30 cellular contexts compared by ENCODE assay signal in the genomic region with DNA sequence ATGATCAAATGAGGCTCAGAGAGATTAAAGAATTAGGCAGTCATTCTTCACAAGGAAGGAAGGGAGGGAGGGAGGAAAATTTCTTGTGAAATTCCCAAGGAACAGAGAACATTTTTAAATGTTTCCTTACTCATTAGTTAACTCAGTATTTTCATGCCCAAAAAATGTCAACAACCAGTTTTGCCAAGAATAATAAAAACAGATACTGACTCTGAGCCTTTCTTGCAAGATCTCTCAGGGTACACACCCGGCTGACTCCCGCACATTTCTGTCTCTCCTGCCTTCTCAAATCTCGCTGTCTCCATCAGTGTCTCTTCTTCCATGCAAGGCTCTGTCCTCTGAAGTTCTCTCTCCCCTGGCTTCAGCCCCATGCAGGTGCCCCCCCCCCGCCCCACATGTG.
A peak's percentile ranks its signal among the peaks of the same experiment; 100 is the strongest.
DNase-seq lines count a peak whose midpoint lies in the region; ATAC-seq and TF ChIP-seq lines count a peak whose summit lies in the region.
"Had no signal": no experiment of that assay in that cellular context is flagged by ENCODE, and none has a peak within 500 bp of the region (broad histone marks: within the 10 kb centered on the region; RNA-seq: fewer than 3 reads in every experiment).

No MANE protein-coding gene starts in this region.

- H3K27me3 Mint-ChIP-seq in progenitor cell of endocrine pancreas, result peaks cover 6% of the 10 kb centered on the region

- H3K4me1 ChIP-seq in RWPE2 (ENCODE audit: insufficient read depth, poor library complexity, severe bottlenecking), result no peaks in the 10 kb centered on the region
- H3K4me1 ChIP-seq: esophagus squamous epithelium, transverse colon had no signal

- H3K9me3 ChIP-seq in RWPE2 (ENCODE audit: severe bottlenecking), result no peaks in the 10 kb centered on the region
- H3K9me3 ChIP-seq: esophagus squamous epithelium, transverse colon had no signal

- H3K36me3 ChIP-seq in RWPE2 (ENCODE audit: low read depth), result no peaks in the 10 kb centered on the region
- H3K36me3 ChIP-seq: esophagus squamous epithelium, transverse colon had no signal

- no peaks in the 10 kb centered on the region for H3K9me3 Mint-ChIP-seq in progenitor cell of endocrine pancreas (ENCODE audit: low read depth)

- H3K27ac Mint-ChIP-seq in progenitor cell of endocrine pancreas, result no peak overlapping the region
- H3K27ac Mint-ChIP-seq: activated T-cell treated with anti-CD3 and anti-CD28 coated beads, Interleukin-2, amount 50 U/mL, for 72 hours; GM23338; immature natural killer cell; stimulated activated memory B cell treated with anti-CD40 and anti-IgM and Interleukin-4, amounts not matched to agents 10 μg/mL and 1 μg/mL and 100 μg/mL, for 72 hours had no signal

- ATAC-seq in RWPE2 (ENCODE audit: low read depth) (peak; percentile 59), sciatic nerve (peak; percentile 73)
- ATAC-seq: activated T-cell treated with anti-CD3 and anti-CD28 coated beads, Interleukin-2, amount 50 U/mL, for 72 hours; left ventricle myocardium superior; naive thymus-derived CD4-positive, alpha-beta T cell; Right ventricle myocardium inferior had no signal

- H3K4me3 Mint-ChIP-seq in progenitor cell of endocrine pancreas (ENCODE audit: low read depth), result no peak overlapping the region
- H3K4me3 Mint-ChIP-seq: activated T-cell treated with anti-CD3 and anti-CD28 coated beads, Interleukin-2, amount 50 U/mL, for 72 hours; central memory CD8-positive, alpha-beta T cell; GM23338; immature natural killer cell; naive thymus-derived CD4-positive, alpha-beta T cell; stimulated activated memory B cell treated with anti-CD40 and anti-IgM and Interleukin-4, amounts not matched to agents 10 μg/mL and 1 μg/mL and 100 μg/mL, for 72 hours had no signal

- H3K4me3 ChIP-seq in RWPE2 (ENCODE audit: severe bottlenecking), result no peak overlapping the region
- H3K4me3 ChIP-seq: esophagus squamous epithelium, GM23338, PC-9, transverse colon had no signal

- no peak for TF ChIP-seq CTCF in RWPE2 (IDR thresholded peaks at IDR 0.05; ENCODE audit: poor library complexity, severe bottlenecking)
- TF ChIP-seq CTCF in progenitor cell of endocrine pancreas (IDR thresholded peaks at IDR 0.05; ENCODE audit: unreplicated experiment), result no peak

- H3K27ac ChIP-seq in RWPE2 (ENCODE audit: poor library complexity, severe bottlenecking), result no peak overlapping the region
- H3K27ac ChIP-seq: esophagus squamous epithelium, PC-9, transverse colon had no signal

- DNase-seq in GM04504 (ENCODE audit: low read depth) (peak; percentile 32), RWPE2 (ENCODE audit: low spot score) (no peak), fibroblast of the conjunctiva (ENCODE audit: low read depth) (peak; percentile 33), sciatic nerve (ENCODE audit: low spot score) (no peak), NCI-H345 treated with DMSO at 0.1 percent for 48 hours (lab: John Stamatoyannopoulos, UW; ENCODE audit: unreplicated experiment) (no peak), progenitor cell of endocrine pancreas (ENCODE audit: low spot score, unreplicated experiment) (no peak), NOMO-1 treated with DMSO at 0.1 percent for 48 hours (lab: John Stamatoyannopoulos, UW; ENCODE audit: unreplicated experiment) (no peak)
- DNase-seq: activated CD4-positive, alpha-beta T cell treated with anti-CD3 and anti-CD28 coated beads, Interleukin-2, amount 50 U/mL, for 48 hours; activated CD4-positive, CD25-positive, alpha-beta regulatory T cell treated with anti-CD3 and anti-CD28 coated beads, Interleukin-2, amount 50 U/mL, for 72 hours; activated T-cell treated with anti-CD3 and anti-CD28 coated beads, Interleukin-2, amount 50 U/mL, for 72 hours; dermis blood vessel endothelial cell; DMS79; esophagus squamous epithelium; GDM1; immature natural killer cell; left ventricle myocardium superior; naive thymus-derived CD4-positive, alpha-beta T cell; NCI-H1105; NCI-H187 treated with DMSO at 0.1 percent for 48 hours; NCI-H2171; NCI-H524 treated with DMSO at 0.1 percent for 48 hours; NK-92 treated with Interleukin-12 subunit alpha and Interleukin-12 subunit beta, amount 100 ng/mL, for 24 hours; nucleus accumbens; PC-9; T-helper 2 cell; transverse colon had no signal

- no peaks in the 10 kb centered on the region for H3K36me3 Mint-ChIP-seq in progenitor cell of endocrine pancreas (ENCODE audit: insufficient read depth)
- H3K36me3 Mint-ChIP-seq: immature natural killer cell; stimulated activated memory B cell treated with anti-CD40 and anti-IgM and Interleukin-4, amounts not matched to agents 10 μg/mL and 1 μg/mL and 100 μg/mL, for 72 hours had no signal

- peaks cover 49% of the 10 kb centered on the region for H3K27me3 ChIP-seq in RWPE2 (ENCODE audit: insufficient read depth, poor library complexity, severe bottlenecking)
- H3K27me3 ChIP-seq: transverse colon had no signal

- intact Hi-C loops in sciatic nerve (cut with DNase I), result no loop called here

- H3K4me1 Mint-ChIP-seq in progenitor cell of endocrine pancreas (ENCODE audit: low read depth), result peaks cover 5% of the 10 kb centered on the region
- H3K4me1 Mint-ChIP-seq: central memory CD8-positive, alpha-beta T cell; immature natural killer cell; stimulated activated memory B cell treated with anti-CD40 and anti-IgM and Interleukin-4, amounts not matched to agents 10 μg/mL and 1 μg/mL and 100 μg/mL, for 72 hours had no signal

Comparison
In these comparisons a context has a peak if more than half of its experiments do, and no peak if none do; other contexts are left out.
1. DNase-seq: peak in GM04504 (single experiment) and fibroblast of the conjunctiva (single experiment); none in RWPE2 (single experiment), sciatic nerve (single experiment), NCI-H345 treated with DMSO at 0.1 percent for 48 hours (single experiment), progenitor cell of endocrine pancreas (single experiment) and NOMO-1 treated with DMSO at 0.1 percent for 48 hours (single experiment).